Comparison of ENCODE assay signal across 8 cellular contexts in the genomic region with DNA sequence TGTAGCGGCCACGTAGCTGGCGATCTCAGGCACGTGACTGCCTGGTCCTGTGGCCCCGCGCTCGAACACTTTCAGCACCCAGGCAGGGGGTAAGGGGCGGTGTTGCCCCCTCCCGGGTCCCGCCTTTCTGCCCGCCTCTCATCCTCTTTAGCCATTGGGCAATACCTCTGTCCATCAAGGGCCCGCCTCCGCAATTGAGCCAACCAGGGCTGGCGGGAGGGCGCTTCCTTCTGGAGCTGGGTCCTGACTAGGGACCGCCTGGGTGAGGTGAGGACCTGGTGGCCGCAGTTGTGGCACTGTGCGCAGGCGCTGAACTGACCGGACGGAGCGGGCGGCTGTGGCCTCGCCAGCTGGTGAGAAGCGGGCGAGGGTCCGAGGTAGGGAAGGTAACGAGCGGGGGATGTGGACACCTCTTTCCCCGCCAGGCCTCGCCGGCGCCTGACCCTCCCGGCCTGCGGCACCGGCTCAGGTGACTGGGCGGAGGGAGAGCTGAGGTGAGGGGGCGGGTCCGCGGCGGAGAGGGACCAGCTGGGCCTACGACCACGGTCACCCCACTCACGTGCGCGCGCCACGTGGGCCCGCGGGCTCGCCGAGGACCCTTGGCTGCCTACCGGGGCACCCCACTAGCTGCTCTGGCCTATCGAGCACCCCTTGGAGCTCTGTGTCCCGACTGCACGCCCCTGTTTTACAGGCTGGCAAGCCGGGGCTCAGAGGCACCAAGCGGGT. TPM values are rescaled to one million over a fixed set of nuclear protein-coding genes. Genes with fewer than 3 reads are reported as not detected.
A peak's percentile ranks its signal among the peaks of the same experiment; 100 is the strongest.
DNase-seq lines count a peak whose midpoint lies in the region; ATAC-seq, FAIRE-seq and TF ChIP-seq lines count a peak whose summit lies in the region.

A gene with protein sequence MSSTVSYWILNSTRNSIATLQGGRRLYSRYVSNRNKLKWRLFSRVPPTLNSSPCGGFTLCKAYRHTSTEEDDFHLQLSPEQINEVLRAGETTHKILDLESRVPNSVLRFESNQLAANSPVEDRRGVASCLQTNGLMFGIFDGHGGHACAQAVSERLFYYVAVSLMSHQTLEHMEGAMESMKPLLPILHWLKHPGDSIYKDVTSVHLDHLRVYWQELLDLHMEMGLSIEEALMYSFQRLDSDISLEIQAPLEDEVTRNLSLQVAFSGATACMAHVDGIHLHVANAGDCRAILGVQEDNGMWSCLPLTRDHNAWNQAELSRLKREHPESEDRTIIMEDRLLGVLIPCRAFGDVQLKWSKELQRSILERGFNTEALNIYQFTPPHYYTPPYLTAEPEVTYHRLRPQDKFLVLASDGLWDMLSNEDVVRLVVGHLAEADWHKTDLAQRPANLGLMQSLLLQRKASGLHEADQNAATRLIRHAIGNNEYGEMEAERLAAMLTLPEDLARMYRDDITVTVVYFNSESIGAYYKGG (plus strand): TSS at position 228 of the 726 bp plus-strand sequence. CDS start 3,770 bp downstream, outside the sequence.

- H2AFZ ChIP-seq in keratinocyte (ENCODE audit: control insufficient read depth, low read length), result peak within 1 kb of the TSS; percentile 95

- H3K27ac ChIP-seq in keratinocyte (ENCODE audit: control insufficient read depth, insufficient read depth, low read length), result peak within 1 kb of the TSS; percentile 79

- peak within 1 kb of the TSS; percentile 91 for H3K4me2 ChIP-seq in keratinocyte (ENCODE audit: control insufficient read depth, extremely low read depth, insufficient read depth, low read depth, low read length)

- ATAC-seq in GM19025 (IDR thresholded peaks at IDR 0.05; ENCODE audit: low read depth, unreplicated experiment) (peak; percentile 98), HG03280 (IDR thresholded peaks at IDR 0.05; ENCODE audit: unreplicated experiment) (peak; percentile 94)

- no peaks in the 10 kb centered on the region for H3K9me3 ChIP-seq in keratinocyte (ENCODE audit: control insufficient read depth, low read depth, low read length)

- H3K4me3 ChIP-seq in AG10803 (ENCODE audit: low read length) (peak within 1 kb of the TSS; percentile 89), keratinocyte (ENCODE audit: control insufficient read depth in 2 of 3, extremely low read depth in 1 of 3, insufficient read depth in 2 of 3, low read depth in 1 of 3, low read length in 3 of 3) (peak within 1 kb of the TSS; percentile 81 to 89 (median 82))

- peak within 1 kb of the TSS; percentile 89 for H3K9ac ChIP-seq in keratinocyte (ENCODE audit: control insufficient read depth, extremely low read depth, insufficient read depth, low read length)

- H3K27me3 ChIP-seq in keratinocyte (ENCODE audit: control insufficient read depth, extremely low read depth, insufficient read depth, low read length), result no peaks in the 10 kb centered on the region

- peaks cover 10% of the 10 kb centered on the region for H3K4me1 ChIP-seq in keratinocyte (ENCODE audit: control insufficient read depth, extremely low read depth, insufficient read depth, low read length)

- no peak for FAIRE-seq in keratinocyte (lab: Jason Lieb, UNC)

- DNase-seq in AG10803 (ENCODE audit: low read depth) (peak; percentile 94), NCI-H345 (lab: John Stamatoyannopoulos, UW) (peak; percentile 93), cerebellar nuclear complex (lab: John Stamatoyannopoulos, UW) (peak; percentile 93 to 96), keratinocyte (ENCODE audit: low read depth, low spot score) (peak; percentile 81)
- DNase-seq in activated CD4-positive, CD25-positive, alpha-beta regulatory T cell treated with anti-CD3 and anti-CD28 coated beads, Interleukin-2, amount 50 U/mL, for 72 hours, result peak; percentile 90
- peak; percentile 87 to 95 (median 87) for DNase-seq in stimulated activated CD4-positive, alpha-beta T cell treated with anti-CD3 and anti-CD28 coated beads, Interleukin-12 subunit alpha, Interleukin-12 subunit beta, amount 100 ng/mL, for 48 hours (ENCODE audit: low read depth in 2 of 3, low spot score in 1 of 3)

- no peaks in the 10 kb centered on the region for H3K9me1 ChIP-seq in keratinocyte (ENCODE audit: control insufficient read depth, extremely low read depth, insufficient read depth, low read length)

- dilution Hi-C loops in keratinocyte (cut with MboI; ENCODE audit: extremely low pct_ligation_motif_present, low sequenced_read_pairs), result no loop called here

- peaks cover 12 to 14% of the 10 kb centered on the region in 2 experiments for H3K36me3 ChIP-seq in keratinocyte (ENCODE audit: control insufficient read depth in 2 of 2, extremely low read depth in 1 of 2, insufficient read depth in 2 of 2, low read length in 2 of 2)

- H3K79me2 ChIP-seq in keratinocyte (ENCODE audit: control insufficient read depth, insufficient read depth, low read length), result peaks cover 34% of the 10 kb centered on the region

- no peaks in the 10 kb centered on the region for H4K20me1 ChIP-seq in keratinocyte (ENCODE audit: control insufficient read depth, extremely low read depth, insufficient read depth, low read length)

- TF ChIP-seq CTCF in AG10803 (conservative IDR thresholded peaks at IDR 0.05; ENCODE audit: low read length) (no peak), keratinocyte (optimal IDR thresholded peaks at IDR 0.05 in 1 of 3, IDR thresholded peaks at IDR 0.05 in 1 of 3, conservative IDR thresholded peaks at IDR 0.05 in 1 of 3; ENCODE audit: extremely low read depth in 1 of 3, insufficient read depth in 2 of 3, low read length in 3 of 3) (no peak)

RNA-seq across cellular contexts. Expression of the gene that starts here (rescaled TPM):
- polyA plus RNA-seq in keratinocyte, result 16.5 to 18.5 TPM (median 17.3 TPM) in 3 replicates
- 3.3 TPM for polyA plus RNA-seq in keratinocyte (2011; ENCODE audit: low read depth)
- 7.0 and 12.8 TPM in 2 replicates for polyA plus RNA-seq in keratinocyte (2011; cell fraction: cytosol; rRNA removed)
- polyA plus RNA-seq in keratinocyte (2011; cell fraction: nucleus; rRNA removed), result 19.5 and 20.4 TPM in 2 replicates
- polyA plus RNA-seq in keratinocyte (2012; ENCODE audit: low replicate concordance), result 6.8 and 10.6 TPM in 2 replicates
- polyA minus RNA-seq in keratinocyte, result 43.5 to 49.3 TPM (median 44.3 TPM) in 3 replicates
- 16.9 TPM for polyA minus RNA-seq in keratinocyte (2011; cell fraction: cytosol; rRNA and poly(A)+ RNA removed)
- 22.5 and 28.0 TPM in 2 replicates for polyA minus RNA-seq in keratinocyte (2011; cell fraction: nucleus; rRNA and poly(A)+ RNA removed)

Comparison
In these comparisons a context has a peak if more than half of its experiments do, and no peak if none do; other contexts are left out.
1. Peak in every context shown above with its lines: DNase-seq, ATAC-seq, H3K4me3 ChIP-seq and H3K27ac ChIP-seq.